In genomic region chr19:44668985-44669764, GRCh38 we compare ENCODE assay signal across 1 cellular context.
TF ChIP-seq lines count a peak whose summit lies in the region.

No MANE protein-coding gene starts in this region.

TF ChIP-seq in IMR-90, 13 proteins besides CTCF, POLR2A, EP300 and RAD21:
- TF ChIP-seq CEBPB (IDR thresholded peaks at IDR 0.05; ENCODE audit: low read depth, low read length) (no peak), FOS (IDR thresholded peaks at IDR 0.05; ENCODE audit: low read depth, low read length) (no peak), RCOR1 (IDR thresholded peaks at IDR 0.05; ENCODE audit: insufficient replicate concordance, low read length) (no peak), MXI1 (IDR thresholded peaks at IDR 0.05; ENCODE audit: borderline replicate concordance, low read depth, low read length) (no peak), NFE2L2 (IDR thresholded peaks at IDR 0.05; ENCODE audit: low read depth, low read length) (no peak)
